Comparison of ENCODE assay signal across 8 cellular contexts in the genomic region with DNA sequence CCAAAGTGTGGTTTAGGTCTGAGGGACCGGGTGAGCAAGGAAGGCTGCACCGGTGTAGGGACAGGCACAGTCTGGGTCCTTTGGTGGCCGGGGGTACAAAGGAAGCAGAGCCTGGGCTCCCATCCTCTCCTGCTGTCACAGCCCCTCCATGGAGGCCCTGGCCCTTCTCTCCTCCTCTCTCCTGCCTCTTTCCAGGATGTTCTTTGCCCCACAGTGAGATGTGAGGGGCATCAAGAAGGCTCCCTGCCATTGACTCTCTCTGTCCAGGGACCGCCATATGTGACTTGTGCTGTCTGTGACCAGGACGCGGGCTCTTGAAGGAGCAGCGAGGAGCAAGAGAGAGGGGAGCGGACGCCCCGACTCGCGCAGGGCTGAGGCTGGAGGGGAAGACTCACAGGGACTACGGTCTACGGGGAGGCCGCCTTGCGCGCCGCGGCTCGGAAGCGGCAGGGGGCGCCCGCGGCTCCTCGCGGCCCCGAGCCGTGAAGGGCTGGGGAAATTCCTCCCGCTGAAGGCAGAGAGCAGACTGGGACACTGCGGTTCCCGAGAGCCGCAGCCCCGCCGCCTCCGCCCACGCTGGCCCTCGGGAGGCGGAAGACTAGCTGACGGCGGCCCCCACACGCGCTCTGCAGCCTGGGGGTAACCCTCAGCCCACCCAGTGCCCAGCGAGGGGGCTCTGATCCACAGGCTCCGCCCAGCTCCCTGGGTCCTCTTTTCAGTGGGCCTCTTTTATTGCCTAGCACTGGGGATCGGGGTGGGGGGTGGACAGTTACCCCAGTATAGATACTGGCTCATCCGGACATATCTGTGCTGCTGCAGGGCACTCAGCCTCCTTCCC.
DNase-seq lines count a peak whose midpoint lies in the region; ATAC-seq lines count a peak whose summit lies in the region.

No MANE protein-coding gene starts in this region.

- peak; percentile 93 for DNase-seq in AG08395 (ENCODE audit: low spot score)
- peak; percentile 50 for DNase-seq in NCI-H2196 treated with DMSO at 0.1 percent for 48 hours (lab: John Stamatoyannopoulos, UW; ENCODE audit: unreplicated experiment)
- DNase-seq in activated CD4-positive, alpha-beta T cell treated with anti-CD3 and anti-CD28 coated beads for 1 hour: peak; percentile 70
- peak; percentile 93 for DNase-seq in left kidney (ENCODE audit: low read depth, low spot score)
- DNase-seq in stimulated activated CD4-positive, alpha-beta T cell treated with anti-CD3 and anti-CD28 coated beads, Interleukin-2, amount 100 ng/mL, for 4 hours (ENCODE audit: low read depth): peak; percentile 72

- ATAC-seq in GM18867 (IDR thresholded peaks at IDR 0.05; ENCODE audit: unreplicated experiment) (peak; percentile 94), HG03103 (IDR thresholded peaks at IDR 0.05; ENCODE audit: low read depth, unreplicated experiment) (peak; percentile 94)

- peak overlapping the region; percentile 85 for H3K27ac ChIP-seq in cingulate gyrus (ENCODE audit: low read depth, low read length)

Comparison
In these comparisons a context has a peak if more than half of its experiments do, and no peak if none do; other contexts are left out.
1. Peak in every context shown above with its lines: DNase-seq, ATAC-seq and H3K27ac ChIP-seq.